In genomic region chr13:30608364-30608763, GRCh38 we compare ENCODE assay signal across 15 cellular contexts. TPM values are rescaled to one million over a fixed set of nuclear protein-coding genes. Genes with fewer than 3 reads are reported as not detected.
DNase-seq lines count a peak whose midpoint lies in the region; ATAC-seq and TF ChIP-seq lines count a peak whose summit lies in the region.
"Had no signal": no experiment of that assay in that cellular context is flagged by ENCODE, and none has a peak within 500 bp of the region (broad histone marks: within the 10 kb centered on the region; RNA-seq: fewer than 3 reads in every experiment).

No MANE protein-coding gene starts in this region.

- H3K79me2 ChIP-seq in ACC112 (ENCODE audit: control insufficient read depth, insufficient read depth, low read length, unreplicated experiment) (peaks cover 13% of the 10 kb centered on the region), smooth muscle cell (ENCODE audit: low read depth) (no peaks in the 10 kb centered on the region)

- no peak overlapping the region for H3K4me3 ChIP-seq in ACC112 (ENCODE audit: low read depth, low read length)
- H3K4me3 ChIP-seq in right lobe of liver = no peak overlapping the region
- no peak overlapping the region for H3K4me3 ChIP-seq in smooth muscle cell
- H3K4me3 ChIP-seq: adrenal gland, lung had no signal

- no peaks in the 10 kb centered on the region for H4K20me1 ChIP-seq in smooth muscle cell (ENCODE audit: low read depth)

- no peaks in the 10 kb centered on the region for H3K9me3 Mint-ChIP-seq in activated CD8-positive, alpha-beta T cell treated with anti-CD3 and anti-CD28 coated beads for 36 hours
- H3K9me3 Mint-ChIP-seq in progenitor cell of endocrine pancreas (ENCODE audit: low read depth) = no peaks in the 10 kb centered on the region

- no peak overlapping the region for H3K4me3 Mint-ChIP-seq in activated CD8-positive, alpha-beta T cell treated with anti-CD3 and anti-CD28 coated beads for 36 hours
- H3K4me3 Mint-ChIP-seq in progenitor cell of endocrine pancreas (ENCODE audit: low read depth) = no peak overlapping the region

- H3K27me3 ChIP-seq in ACC112 (ENCODE audit: insufficient read depth, low read length) (no peaks in the 10 kb centered on the region), right lobe of liver (no peaks in the 10 kb centered on the region), smooth muscle cell (ENCODE audit: low read depth) (no peaks in the 10 kb centered on the region)
- H3K27me3 ChIP-seq: adrenal gland had no signal

- peak overlapping the region; percentile 0 for H2AFZ ChIP-seq in ACC112 (ENCODE audit: low read length, unreplicated experiment)
- H2AFZ ChIP-seq in smooth muscle cell (ENCODE audit: low read depth) = no peak overlapping the region

- DNase-seq in activated CD8-positive, alpha-beta T cell treated with anti-CD3 and anti-CD28 coated beads for 36 hours = no peak
- no peak for DNase-seq in right lobe of liver
- DNase-seq in HPDE6-E6E7 (ENCODE audit: extremely low spot score) = no peak
- DNase-seq in progenitor cell of endocrine pancreas (ENCODE audit: low spot score, unreplicated experiment) = no peak
- DNase-seq in smooth muscle cell (lab: John Stamatoyannopoulos, UW; ENCODE audit: unreplicated experiment) = no peak
- DNase-seq: adrenal gland, DMS 273 treated with DMSO at 0.1 percent for 48 hours, HCEC 1CT, hypothalamus, NCI-H526, nucleus accumbens had no signal

- H3K4me1 ChIP-seq in ACC112 (ENCODE audit: control insufficient read depth, insufficient read depth, low read length, unreplicated experiment) (peaks cover 11% of the 10 kb centered on the region), right lobe of liver (no peaks in the 10 kb centered on the region), smooth muscle cell (ENCODE audit: low read depth) (no peaks in the 10 kb centered on the region)
- H3K4me1 ChIP-seq: adrenal gland had no signal

- TF ChIP-seq CTCF in activated CD8-positive, alpha-beta T cell treated with anti-CD3 and anti-CD28 coated beads for 36 hours (IDR thresholded peaks at IDR 0.05) = no peak
- no peak for TF ChIP-seq CTCF in right lobe of liver (IDR thresholded peaks at IDR 0.05)
- TF ChIP-seq CTCF in progenitor cell of endocrine pancreas (IDR thresholded peaks at IDR 0.05; ENCODE audit: unreplicated experiment) = no peak
- no peak for TF ChIP-seq CTCF in smooth muscle cell (IDR thresholded peaks at IDR 0.05; ENCODE audit: borderline replicate concordance, insufficient read depth, poor library complexity, severe bottlenecking)

- WGBS in right lobe of liver (ENCODE audit: insufficient coverage, low coverage, low lambda C conversion rate, missing lambda C conversion rate) = 43% methylated on average over 5 of the region's 5 CpGs
- WGBS in smooth muscle cell (ENCODE audit: low lambda C conversion rate) = 91% methylated on average over 5 of the region's 5 CpGs

- peaks cover 23% of the 10 kb centered on the region for H3K4me1 Mint-ChIP-seq in activated CD8-positive, alpha-beta T cell treated with anti-CD3 and anti-CD28 coated beads for 36 hours (ENCODE audit: low read depth)
- no peaks in the 10 kb centered on the region for H3K4me1 Mint-ChIP-seq in progenitor cell of endocrine pancreas (ENCODE audit: low read depth)

- H3K36me3 ChIP-seq in ACC112 (ENCODE audit: insufficient read depth, low read length) = no peaks in the 10 kb centered on the region
- no peaks in the 10 kb centered on the region for H3K36me3 ChIP-seq in right lobe of liver
- H3K36me3 ChIP-seq in smooth muscle cell (ENCODE audit: low read depth) = no peaks in the 10 kb centered on the region
- H3K36me3 ChIP-seq: adrenal gland had no signal

- no peak overlapping the region for H3K27ac ChIP-seq in ACC112 (ENCODE audit: low read depth, low read length)
- H3K27ac ChIP-seq in right lobe of liver = no peak overlapping the region
- H3K27ac ChIP-seq in smooth muscle cell (ENCODE audit: low read depth) = no peak overlapping the region
- H3K27ac ChIP-seq: adrenal gland had no signal

- H3K27ac Mint-ChIP-seq in activated CD8-positive, alpha-beta T cell treated with anti-CD3 and anti-CD28 coated beads for 36 hours = peak overlapping the region; percentile 18
- H3K27ac Mint-ChIP-seq in progenitor cell of endocrine pancreas = no peak overlapping the region

- H3K9me3 ChIP-seq in right lobe of liver = no peaks in the 10 kb centered on the region
- H3K9me3 ChIP-seq in smooth muscle cell (replicated peaks; ENCODE audit: low read depth) = no peaks in the 10 kb centered on the region
- H3K9me3 ChIP-seq: adrenal gland had no signal

- POLR2A ChIA-PET in activated CD8-positive, alpha-beta T cell treated with anti-CD3 and anti-CD28 coated beads for 36 hours (lab: Charles Lee) = interaction anchor here (0.6 to 1.6 kb wide), 3 partner anchors 8 to 265 kb away, joined by 3 to 9 read pairs (median 3); no protein-coding TSS in a partner anchor

- no peaks in the 10 kb centered on the region for H3F3A ChIP-seq in smooth muscle cell (ENCODE audit: low read depth)

- CTCF ChIA-PET in activated CD8-positive, alpha-beta T cell treated with anti-CD3 and anti-CD28 coated beads for 36 hours (lab: Charles Lee) = interaction anchor here (0.7 to 2.1 kb wide), 5 partner anchors 8 to 257 kb away, joined by 3 to 6 read pairs (median 4); partner anchors contain the start of gene USPL1

- no peak for TF ChIP-seq POLR2A in right lobe of liver (IDR thresholded peaks at IDR 0.05)

- no peaks in the 10 kb centered on the region for H3K27me3 Mint-ChIP-seq in activated CD8-positive, alpha-beta T cell treated with anti-CD3 and anti-CD28 coated beads for 36 hours
- no peaks in the 10 kb centered on the region for H3K27me3 Mint-ChIP-seq in progenitor cell of endocrine pancreas

- peaks cover 6% of the 10 kb centered on the region for H3K36me3 Mint-ChIP-seq in activated CD8-positive, alpha-beta T cell treated with anti-CD3 and anti-CD28 coated beads for 36 hours (ENCODE audit: low read depth)
- H3K36me3 Mint-ChIP-seq in progenitor cell of endocrine pancreas (ENCODE audit: insufficient read depth) = peaks cover 1% of the 10 kb centered on the region

- H3K4me2 ChIP-seq in smooth muscle cell = no peak overlapping the region

- ATAC-seq in GM18517 (IDR thresholded peaks at IDR 0.05; ENCODE audit: unreplicated experiment) = peak; percentile 10
- no peak for ATAC-seq in activated CD8-positive, alpha-beta T cell treated with anti-CD3 and anti-CD28 coated beads for 36 hours
- peak; percentile 11 to 59 (median 24) for ATAC-seq in right lobe of liver
- no peak for ATAC-seq in HG03571 (IDR thresholded peaks at IDR 0.05; ENCODE audit: unreplicated experiment)

- no peak overlapping the region for H3K9ac ChIP-seq in smooth muscle cell (ENCODE audit: low read depth)

- intact Hi-C loops in activated CD8-positive, alpha-beta T cell treated with anti-CD3 and anti-CD28 coated beads for 36 hours (cut with micrococcal nuclease) = no loop called here
- intact Hi-C loops in right lobe of liver (cut with DNase I) = no loop called here

RNA-seq across cellular contexts. Expression of gene USPL1, which starts 9.4 kb away (rescaled TPM):
- total RNA-seq in activated CD8-positive, alpha-beta T cell treated with anti-CD3 and anti-CD28 coated beads for 36 hours = 10 to 100 TPM; 12.4 to 13.0 TPM
- total RNA-seq in right lobe of liver (10 to 100 TPM in 1 of 6 experiments, 1 to 10 TPM in 5; 5.6 to 11.2 (median 8.4) TPM), progenitor cell of endocrine pancreas (21.9 and 23.7 TPM in 2 replicates), smooth muscle cell (33.3 and 37.7 TPM in 2 replicates)
- polyA plus RNA-seq in smooth muscle cell = 11.6 and 12.3 TPM in 2 replicates

Comparison
In these comparisons a context has a peak if more than half of its experiments do, and no peak if none do; other contexts are left out.
1. ATAC-seq: peak in GM18517 (single experiment) and right lobe of liver (4 of 4); none in activated CD8-positive, alpha-beta T cell treated with anti-CD3 and anti-CD28 coated beads for 36 hours (single experiment) and HG03571 (single experiment).